9 cellular contexts compared by ENCODE assay signal in the genomic region with DNA sequence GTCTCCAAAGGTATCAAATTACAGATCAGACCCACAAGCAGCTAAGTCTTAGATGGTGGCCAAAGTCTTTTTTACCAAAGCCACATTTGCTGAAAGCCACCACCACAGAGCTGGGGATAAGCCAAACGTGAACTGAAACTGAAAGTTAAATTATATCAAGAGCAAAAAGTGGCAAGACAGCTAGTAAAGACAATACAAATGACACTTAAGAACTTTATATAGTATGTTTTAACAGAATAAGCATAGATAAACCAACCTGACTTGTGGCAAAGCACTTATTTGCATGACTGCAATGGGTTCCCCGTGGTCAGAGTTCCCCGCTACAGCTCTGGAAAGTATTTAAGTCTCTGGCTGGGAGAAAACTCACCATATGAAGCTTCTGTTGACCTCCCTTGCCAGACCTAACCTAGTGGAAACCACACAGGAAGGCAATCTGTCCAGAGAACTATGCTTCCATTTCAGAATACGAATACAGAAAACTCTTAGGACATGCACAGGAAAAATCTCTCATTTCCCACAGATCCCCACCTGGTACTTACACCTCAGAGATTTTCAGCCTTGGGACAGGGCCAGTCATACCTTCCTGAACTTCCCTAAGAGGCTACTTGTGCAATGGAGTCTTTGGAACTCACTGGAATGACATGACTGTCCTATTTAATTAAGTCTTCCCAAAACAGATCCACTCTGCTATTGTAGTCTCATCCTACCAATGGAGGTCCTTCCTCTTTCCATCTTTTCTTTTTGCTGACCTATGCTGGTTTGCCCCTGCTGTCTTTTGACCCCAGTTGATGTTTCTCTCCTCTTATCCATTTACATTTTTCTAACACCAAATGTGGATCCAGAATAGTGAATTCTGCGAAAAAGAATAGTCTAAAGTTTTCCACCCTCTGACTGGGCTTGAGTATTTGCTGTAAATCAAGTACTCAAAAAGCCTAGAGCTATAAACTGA.
A peak's percentile ranks its signal among the peaks of the same experiment; 100 is the strongest.
DNase-seq lines count a peak whose midpoint lies in the region; ATAC-seq lines count a peak whose summit lies in the region.
"Had no signal": no experiment of that assay in that cellular context is flagged by ENCODE, and none has a peak within 500 bp of the region (broad histone marks: within the 10 kb centered on the region; RNA-seq: fewer than 3 reads in every experiment).

No MANE protein-coding gene starts in this region.

- peak overlapping the region; percentile 66 for H3K27ac ChIP-seq in BLaER1
- H3K27ac ChIP-seq: cardiac muscle cell had no signal

- H3K36me3 Mint-ChIP-seq in natural killer cell treated with Interleukin-12 subunit alpha and Interleukin-12 subunit beta and Interleukin-15 and Interleukin-18, amount 100 ng/mL, for 72 hours: no peaks in the 10 kb centered on the region

- H4K20me1 ChIP-seq in BLaER1: no peaks in the 10 kb centered on the region

- no peaks in the 10 kb centered on the region for H3K9me3 ChIP-seq in BLaER1
- H3K9me3 ChIP-seq in adipocyte (ENCODE audit: control insufficient read depth, low read length): no peaks in the 10 kb centered on the region

- H3K27me3 Mint-ChIP-seq in natural killer cell treated with Interleukin-12 subunit alpha and Interleukin-12 subunit beta and Interleukin-15 and Interleukin-18, amount 100 ng/mL, for 72 hours: no peaks in the 10 kb centered on the region

- peaks cover 15% of the 10 kb centered on the region for H3K4me1 ChIP-seq in BLaER1
- H3K4me1 ChIP-seq in adipocyte (ENCODE audit: control insufficient read depth, insufficient read depth, low read length): no peaks in the 10 kb centered on the region

- H3K9me3 Mint-ChIP-seq in natural killer cell treated with Interleukin-12 subunit alpha and Interleukin-12 subunit beta and Interleukin-15 and Interleukin-18, amount 100 ng/mL, for 72 hours: peaks cover 3% of the 10 kb centered on the region

- H3K4me3 Mint-ChIP-seq in natural killer cell treated with Interleukin-12 subunit alpha and Interleukin-12 subunit beta and Interleukin-15 and Interleukin-18, amount 100 ng/mL, for 72 hours: peak overlapping the region; percentile 63

- H3K4me3 ChIP-seq in BLaER1 (peak overlapping the region; percentile 56), adipocyte (ENCODE audit: low read length) (peak overlapping the region; percentile 49)
- H3K4me3 ChIP-seq: cardiac muscle cell had no signal

- peak overlapping the region; percentile 52 to 67 for H3K27ac Mint-ChIP-seq in natural killer cell treated with Interleukin-12 subunit alpha and Interleukin-12 subunit beta and Interleukin-15 and Interleukin-18, amount 100 ng/mL, for 72 hours

- peak overlapping the region; percentile 51; the same call in 1 of the 2 replicates for H3K9ac ChIP-seq in BLaER1
- H3K9ac ChIP-seq in adipocyte (ENCODE audit: low read length): no peak overlapping the region

- ATAC-seq in GM19324 (IDR thresholded peaks at IDR 0.05; ENCODE audit: low FRiP score, unreplicated experiment) (peak; percentile 93), HG03342 (IDR thresholded peaks at IDR 0.05; ENCODE audit: unreplicated experiment) (peak; percentile 96)
- peak; percentile 83 to 88 for ATAC-seq in natural killer cell treated with Interleukin-12 subunit alpha and Interleukin-12 subunit beta and Interleukin-15 and Interleukin-18, amount 100 ng/mL, for 72 hours

- H3K4me2 ChIP-seq in BLaER1: peak overlapping the region; percentile 85

- H3K4me1 Mint-ChIP-seq in natural killer cell treated with Interleukin-12 subunit alpha and Interleukin-12 subunit beta and Interleukin-15 and Interleukin-18, amount 100 ng/mL, for 72 hours (ENCODE audit: low read depth in 2 of 2): peaks cover 11 to 14% of the 10 kb centered on the region in 2 donors

- H3K27me3 ChIP-seq in BLaER1 (no peaks in the 10 kb centered on the region), adipocyte (replicated peaks; ENCODE audit: control insufficient read depth, insufficient read depth, low read length) (no peaks in the 10 kb centered on the region)
- H3K27me3 ChIP-seq: cardiac muscle cell had no signal

- DNase-seq in adipocyte (ENCODE audit: low read depth): peak; percentile 3
- no peak for DNase-seq in natural killer cell treated with Interleukin-12 subunit alpha and Interleukin-12 subunit beta and Interleukin-15 and Interleukin-18, amount 100 ng/mL, for 72 hours (ENCODE audit: low spot score)
- no peak for DNase-seq in NCI-H1930 (lab: John Stamatoyannopoulos, UW)
- no peak for DNase-seq in NCI-H524 treated with DMSO at 0.1 percent for 48 hours (lab: John Stamatoyannopoulos, UW)
- no peak for DNase-seq in RKO (ENCODE audit: low spot score)

- H3K36me3 ChIP-seq in BLaER1 (no peaks in the 10 kb centered on the region), adipocyte (ENCODE audit: control insufficient read depth, insufficient read depth, low read length, severe bottlenecking) (no peaks in the 10 kb centered on the region)
- H3K36me3 ChIP-seq: cardiac muscle cell had no signal
